ENCODE assay signal across 21 cellular contexts in the genomic region with DNA sequence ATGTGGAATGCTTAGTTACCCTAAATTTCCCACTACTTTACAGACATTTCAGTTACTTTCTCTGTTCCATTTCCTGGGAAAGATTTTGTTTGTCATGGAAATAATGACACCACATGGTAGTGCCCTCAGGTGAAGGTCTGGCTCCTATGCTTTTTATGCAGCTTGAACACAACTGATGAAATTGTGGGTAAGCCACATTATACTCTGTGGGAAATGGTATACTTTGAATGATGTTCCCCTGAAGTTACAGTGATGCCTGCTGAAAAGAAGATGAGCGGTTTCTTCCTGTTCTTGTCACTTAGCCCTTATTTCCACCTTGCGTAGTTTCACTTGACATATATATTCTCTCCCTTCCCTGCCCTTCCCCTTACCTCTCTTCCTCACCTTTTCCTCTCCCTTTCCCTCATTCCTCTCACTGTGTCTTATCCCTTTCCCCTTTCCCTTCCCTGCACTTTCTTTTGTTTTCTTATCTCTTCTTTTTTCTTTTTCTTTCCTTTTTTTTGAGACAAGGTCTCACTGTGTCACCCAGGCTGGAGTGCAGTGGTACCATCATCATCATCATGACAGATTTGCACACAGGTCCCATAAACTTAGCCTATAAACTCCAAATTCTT.
"Had no signal": no experiment of that assay in that cellular context is flagged by ENCODE, and none has a peak within 500 bp of the region (broad histone marks: within the 10 kb centered on the region; RNA-seq: fewer than 3 reads in every experiment).

No MANE protein-coding gene starts in this region.

- DNase-seq: dorsolateral prefrontal cortex; effector CD4-positive, alpha-beta T cell; foreskin fibroblast; gastrocnemius medialis; head of caudate nucleus; left ventricle myocardium superior; lower lobe of right lung; naive thymus-derived CD8-positive, alpha-beta T cell; nephron progenitor cell; nucleus accumbens; psoas muscle; right cardiac atrium; sigmoid colon; stimulated activated CD4-positive, alpha-beta T cell treated with anti-CD3 and anti-CD28 coated beads, Interleukin-2, amount 100 ng/mL, for 24 hours; stimulated activated CD4-positive, alpha-beta T cell treated with anti-CD3 and anti-CD28 coated beads, Interleukin-4, amount 100 ng/mL, for 24 hours; stimulated activated naive CD4-positive, alpha-beta T cell treated with Interleukin-2 at 50 U/mL for 16 hours; transverse colon; upper lobe of right lung; uterus had no signal

- H3K9me3 Mint-ChIP-seq: stimulated activated effector memory CD8-positive, alpha-beta T cell treated with anti-CD3 and anti-CD28 coated beads, Interleukin-12 subunit alpha, Interleukin-12 subunit beta, amount 100 ng/mL, for 72 hours had no signal

- H3K4me1 ChIP-seq: gastrocnemius medialis, lower lobe of right lung, psoas muscle, sigmoid colon, suprapubic skin, transverse colon, upper lobe of right lung, uterus had no signal

- ATAC-seq: gastrocnemius medialis; left ventricle myocardium superior; lower lobe of right lung; naive thymus-derived CD8-positive, alpha-beta T cell; psoas muscle; right cardiac atrium; stimulated activated effector memory CD8-positive, alpha-beta T cell treated with anti-CD3 and anti-CD28 coated beads, Interleukin-12 subunit alpha, Interleukin-12 subunit beta, amount 100 ng/mL, for 72 hours; upper lobe of right lung had no signal

- H3K4me1 Mint-ChIP-seq: naive thymus-derived CD8-positive, alpha-beta T cell; nephron progenitor cell; stimulated activated effector memory CD8-positive, alpha-beta T cell treated with anti-CD3 and anti-CD28 coated beads, Interleukin-12 subunit alpha, Interleukin-12 subunit beta, amount 100 ng/mL, for 72 hours had no signal

- H3K4me3 Mint-ChIP-seq: naive thymus-derived CD8-positive, alpha-beta T cell; nephron progenitor cell; stimulated activated effector memory CD8-positive, alpha-beta T cell treated with anti-CD3 and anti-CD28 coated beads, Interleukin-12 subunit alpha, Interleukin-12 subunit beta, amount 100 ng/mL, for 72 hours had no signal

- H3K36me3 Mint-ChIP-seq: naive thymus-derived CD8-positive, alpha-beta T cell; stimulated activated effector memory CD8-positive, alpha-beta T cell treated with anti-CD3 and anti-CD28 coated beads, Interleukin-12 subunit alpha, Interleukin-12 subunit beta, amount 100 ng/mL, for 72 hours had no signal

- H3K4me3 ChIP-seq: dorsolateral prefrontal cortex, gastrocnemius medialis, lower lobe of right lung, psoas muscle, sigmoid colon, suprapubic skin, transverse colon, upper lobe of right lung, uterus had no signal

- H3K9me3 ChIP-seq: gastrocnemius medialis, lower lobe of right lung, psoas muscle, sigmoid colon, suprapubic skin, transverse colon, upper lobe of right lung, uterus had no signal

- H3K27me3 ChIP-seq: dorsolateral prefrontal cortex, gastrocnemius medialis, sigmoid colon, suprapubic skin, transverse colon, upper lobe of right lung, uterus had no signal

- H3K36me3 ChIP-seq: gastrocnemius medialis, lower lobe of right lung, sigmoid colon, suprapubic skin, transverse colon, upper lobe of right lung, uterus had no signal

- H3K27ac ChIP-seq: dorsolateral prefrontal cortex, gastrocnemius medialis, lower lobe of right lung, psoas muscle, sigmoid colon, suprapubic skin, transverse colon, upper lobe of right lung, uterus had no signal

- H3K27ac Mint-ChIP-seq: naive thymus-derived CD8-positive, alpha-beta T cell; nephron progenitor cell; stimulated activated effector memory CD8-positive, alpha-beta T cell treated with anti-CD3 and anti-CD28 coated beads, Interleukin-12 subunit alpha, Interleukin-12 subunit beta, amount 100 ng/mL, for 72 hours had no signal
